8 cellular contexts compared by ENCODE assay signal in genomic region chr16:50547944-50548658, GRCh38. TPM values are rescaled to one million over a fixed set of nuclear protein-coding genes. Genes with fewer than 3 reads are reported as not detected.
DNase-seq lines count a peak whose midpoint lies in the region; ATAC-seq, FAIRE-seq and TF ChIP-seq lines count a peak whose summit lies in the region.

Gene NKD1, plus strand, starts transcription at chr16:50548396. Its CDS starts 158 bp downstream, at chr16:50548554.

- DNase-seq in Daoy (ENCODE audit: low read depth), result peak; percentile 67
- DNase-seq in LoVo (ENCODE audit: low spot score), result peak; percentile 80
- peak; percentile 79 for DNase-seq in UCSD-AML1 (lab: John Stamatoyannopoulos, UW; ENCODE audit: unreplicated experiment)
- DNase-seq in body of pancreas, result peak; percentile 69 to 83 (median 78)
- peak; percentile 92 for DNase-seq in iPS-NIHi7 (ENCODE audit: extremely low spot score)
- DNase-seq in small intestine, result peak; percentile 60
- DNase-seq in DMS79 (lab: John Stamatoyannopoulos, UW), result no peak

- H3K4me3 ChIP-seq in body of pancreas (peak within 1 kb of the TSS; percentile 56 to 59), small intestine (ENCODE audit: low read depth in 1 of 2, low read length in 2 of 2) (peak within 1 kb of the TSS; percentile 63 to 65)

- WGBS in body of pancreas, 2 donors, result 0% methylated on average over 6 to 40 of the region's 91 CpGs
- 0 to 1% (median 1%) methylated on average over 26 to 91 of the region's 91 CpGs for WGBS in small intestine, 3 donors

- no peak for TF ChIP-seq CTCF in body of pancreas (IDR thresholded peaks at IDR 0.05)

- H3K27me3 ChIP-seq in body of pancreas, result no peaks in the 10 kb centered on the region
- H3K27me3 ChIP-seq in small intestine (ENCODE audit: control insufficient read depth in 2 of 2, insufficient read depth in 2 of 2, low read length in 2 of 2), result peaks cover 0 to 3% of the 10 kb centered on the region in 2 donors

- H3K27ac ChIP-seq in body of pancreas (peak within 1 kb of the TSS in 2 of 4 donors; percentile 35 to 48), small intestine (ENCODE audit: low read depth in 1 of 2, low read length in 1 of 2) (no peak within 1 kb of the TSS)

- H3K9me3 ChIP-seq in body of pancreas (no peaks in the 10 kb centered on the region), small intestine (ENCODE audit: control insufficient read depth, low read depth) (no peaks in the 10 kb centered on the region)

- H3K36me3 ChIP-seq in body of pancreas (replicated peaks in 1 of 2; ENCODE audit: insufficient read depth in 1 of 2, low read depth in 2 of 2) (no peaks in the 10 kb centered on the region), small intestine (ENCODE audit: control insufficient read depth in 2 of 2, insufficient read depth in 2 of 2, low read length in 2 of 2) (no peaks in the 10 kb centered on the region)

- ATAC-seq in GM21786 (IDR thresholded peaks at IDR 0.05; ENCODE audit: unreplicated experiment), result peak; percentile 75
- peak; percentile 92 for ATAC-seq in body of pancreas

- intact Hi-C loops in body of pancreas (cut with DNase I), result no loop called here

- FAIRE-seq in small intestine (lab: Jason Lieb, UNC), result no peak

- peak; percentile 41 to 44 (median 41) for TF ChIP-seq POLR2A in body of pancreas (IDR thresholded peaks at IDR 0.05)

- H3K4me1 ChIP-seq in body of pancreas, result peaks cover 18% of the 10 kb centered on the region
- no peaks in the 10 kb centered on the region for H3K4me1 ChIP-seq in small intestine (ENCODE audit: control insufficient read depth in 2 of 2, insufficient read depth in 1 of 2, low read depth in 1 of 2, low read length in 1 of 2)

RNA-seq across cellular contexts. Expression of gene NKD1, which starts in this region (rescaled TPM):
- total RNA-seq in Daoy (2014; rRNA removed; shearing (Covaris generic)), result 0.11 and 0.42 TPM in 2 replicates
- 1 to 10 TPM; 2.0 to 4.9 TPM for total RNA-seq in body of pancreas
- polyA plus RNA-seq in small intestine, result 1 to 10 TPM in 1 of 3 donors, under 1 TPM in 2; 0.22 to 2.9 (median 0.27) TPM

Comparison
In these comparisons a context has a peak if more than half of its experiments do, and no peak if none do; other contexts are left out.
1. Peak in DNase-seq in Daoy; RNA of the gene not detected or under 1 TPM.